In the genomic region with DNA sequence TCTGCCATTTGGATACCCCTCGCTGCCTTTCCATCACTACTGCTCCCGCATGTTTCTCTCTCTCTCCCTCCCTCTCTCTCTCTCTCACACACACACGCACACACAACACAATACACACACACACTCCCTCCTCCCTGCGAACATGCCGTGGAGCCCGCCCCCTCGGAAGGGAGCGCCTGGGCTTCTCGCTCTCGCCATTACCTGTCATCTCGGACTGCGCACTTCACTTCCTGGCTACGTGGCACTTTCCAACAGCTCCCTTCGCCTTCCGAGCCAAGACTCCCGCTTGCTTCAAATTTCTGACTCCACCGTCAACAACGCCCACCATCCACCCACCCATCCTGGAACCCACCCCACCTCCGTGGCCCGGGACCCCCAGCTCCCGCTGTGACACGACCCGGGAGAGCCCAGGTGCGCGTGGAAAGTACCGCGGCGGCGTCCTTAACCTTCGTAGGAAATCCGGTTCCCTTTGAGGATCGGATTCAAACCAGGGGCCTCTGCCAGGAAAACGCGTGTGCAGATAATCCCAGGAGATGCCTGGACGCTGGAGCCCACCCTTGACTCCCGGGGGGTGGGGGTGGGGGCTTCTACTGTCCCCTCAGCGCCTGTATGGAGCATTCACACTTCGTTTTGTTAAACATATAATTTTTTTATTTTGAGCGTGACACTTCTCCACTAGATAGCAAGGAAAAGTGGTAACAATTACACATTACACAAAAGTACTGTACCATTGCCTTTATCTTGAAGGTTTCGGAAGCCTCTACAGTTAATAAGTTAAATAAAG, we compare ENCODE assay signal across 16 cellular contexts. TPM values are rescaled to one million over a fixed set of nuclear protein-coding genes. Genes with fewer than 3 reads are reported as not detected.
A peak's percentile ranks its signal among the peaks of the same experiment; 100 is the strongest.
DNase-seq lines count a peak whose midpoint lies in the region; ATAC-seq and FAIRE-seq lines count a peak whose summit lies in the region.
"Had no signal": no experiment of that assay in that cellular context is flagged by ENCODE, and none has a peak within 500 bp of the region (broad histone marks: within the 10 kb centered on the region; RNA-seq: fewer than 3 reads in every experiment).

No MANE protein-coding gene starts in this region.

- intact Hi-C loops in activated CD4-positive, alpha-beta T cell treated with anti-CD3 and anti-CD28 coated beads, Interleukin-2, amount 10 ng/mL, durations not matched to agents 24 days and 14 days (cut with micrococcal nuclease) = no loop called here
- intact Hi-C loops in activated T-helper 2 cell treated with anti-CD3 and anti-CD28 coated beads, Interferon-gamma antibody, Interleukin-2, Interleukin-4, amounts not matched to agents 10 μg/mL and 5 μg/mL and 100 μg/mL, durations not matched to agents 14 hours and 24 hours and 36 hours (cut with micrococcal nuclease) = loop anchor here (10.0 kb wide), 1 partner anchor 168 kb away; no protein-coding TSS in a partner anchor

- H3K9ac ChIP-seq in iPS-20b (ENCODE audit: low read depth, low read length) = no peak overlapping the region
- H3K9ac ChIP-seq: parathyroid adenoma had no signal

- ATAC-seq in HG02852 (IDR thresholded peaks at IDR 0.05; ENCODE audit: unreplicated experiment) = no peak
- ATAC-seq in HG03442 (IDR thresholded peaks at IDR 0.05; ENCODE audit: unreplicated experiment) = no peak
- ATAC-seq: activated CD4-positive, CD25-positive, alpha-beta regulatory T cell treated with anti-CD3 and anti-CD28 coated beads, Interleukin-2, amount 50 U/mL, for 24 hours; HepG2 had no signal

- peaks cover 13% of the 10 kb centered on the region for H3K4me1 Mint-ChIP-seq in activated CD4-positive, alpha-beta T cell treated with anti-CD3 and anti-CD28 coated beads, Interleukin-2, amount 10 ng/mL, durations not matched to agents 24 days and 14 days
- peaks cover 8% of the 10 kb centered on the region for H3K4me1 Mint-ChIP-seq in activated T-helper 2 cell treated with anti-CD3 and anti-CD28 coated beads, Interferon-gamma antibody, Interleukin-2, Interleukin-4, amounts not matched to agents 10 μg/mL and 5 μg/mL and 100 μg/mL, durations not matched to agents 14 hours and 24 hours and 36 hours (ENCODE audit: low read depth)

- 4 to 32% (median 9%) methylated on average over 39 to 40 of the region's 40 CpGs for WGBS in small intestine, 3 donors

- H3K27ac Mint-ChIP-seq in activated CD4-positive, alpha-beta T cell treated with anti-CD3 and anti-CD28 coated beads, Interleukin-2, amount 10 ng/mL, durations not matched to agents 24 days and 14 days = peak overlapping the region; percentile 62
- peak overlapping the region; percentile 43 for H3K27ac Mint-ChIP-seq in activated T-helper 2 cell treated with anti-CD3 and anti-CD28 coated beads, Interferon-gamma antibody, Interleukin-2, Interleukin-4, amounts not matched to agents 10 μg/mL and 5 μg/mL and 100 μg/mL, durations not matched to agents 14 hours and 24 hours and 36 hours

- H3K27me3 Mint-ChIP-seq in activated CD4-positive, alpha-beta T cell treated with anti-CD3 and anti-CD28 coated beads, Interleukin-2, amount 10 ng/mL, durations not matched to agents 24 days and 14 days = peaks cover 37% of the 10 kb centered on the region
- H3K27me3 Mint-ChIP-seq in activated T-helper 2 cell treated with anti-CD3 and anti-CD28 coated beads, Interferon-gamma antibody, Interleukin-2, Interleukin-4, amounts not matched to agents 10 μg/mL and 5 μg/mL and 100 μg/mL, durations not matched to agents 14 hours and 24 hours and 36 hours (ENCODE audit: low read depth) = peaks cover 38% of the 10 kb centered on the region

- H3K36me3 ChIP-seq in iPS-20b (ENCODE audit: insufficient read depth, low read depth, low read length) (no peaks in the 10 kb centered on the region), small intestine (ENCODE audit: control insufficient read depth in 2 of 2, insufficient read depth in 2 of 2, low read length in 2 of 2) (no peaks in the 10 kb centered on the region)
- H3K36me3 ChIP-seq: brain microvascular endothelial cell, upper lobe of left lung had no signal

- peaks cover 2% of the 10 kb centered on the region for H3K36me3 Mint-ChIP-seq in activated CD4-positive, alpha-beta T cell treated with anti-CD3 and anti-CD28 coated beads, Interleukin-2, amount 10 ng/mL, durations not matched to agents 24 days and 14 days (ENCODE audit: low read depth)
- H3K36me3 Mint-ChIP-seq in activated T-helper 2 cell treated with anti-CD3 and anti-CD28 coated beads, Interferon-gamma antibody, Interleukin-2, Interleukin-4, amounts not matched to agents 10 μg/mL and 5 μg/mL and 100 μg/mL, durations not matched to agents 14 hours and 24 hours and 36 hours (ENCODE audit: low read depth) = peaks cover 3% of the 10 kb centered on the region

- DNase-seq in activated CD4-positive, alpha-beta T cell treated with anti-CD3 and anti-CD28 coated beads, Interleukin-2, amount 10 ng/mL, durations not matched to agents 24 days and 14 days = peak; percentile 57
- DNase-seq in activated CD4-positive, alpha-beta T cell treated with anti-CD3 and anti-CD28 coated beads, Interleukin-2, amount 50 U/mL, for 1 hour = no peak
- no peak for DNase-seq in activated T-helper 2 cell treated with anti-CD3 and anti-CD28 coated beads, Interferon-gamma antibody, Interleukin-2, Interleukin-4, amounts not matched to agents 10 μg/mL and 5 μg/mL and 100 μg/mL, durations not matched to agents 14 hours and 24 hours and 36 hours (ENCODE audit: low spot score)
- DNase-seq in small intestine (peak; percentile 27), EL (no peak)
- DNase-seq: brain microvascular endothelial cell, head of caudate nucleus, NCI-H2029 treated with DMSO at 0.1 percent for 48 hours had no signal

- H3K9me3 Mint-ChIP-seq in activated CD4-positive, alpha-beta T cell treated with anti-CD3 and anti-CD28 coated beads, Interleukin-2, amount 10 ng/mL, durations not matched to agents 24 days and 14 days = no peaks in the 10 kb centered on the region
- no peaks in the 10 kb centered on the region for H3K9me3 Mint-ChIP-seq in activated T-helper 2 cell treated with anti-CD3 and anti-CD28 coated beads, Interferon-gamma antibody, Interleukin-2, Interleukin-4, amounts not matched to agents 10 μg/mL and 5 μg/mL and 100 μg/mL, durations not matched to agents 14 hours and 24 hours and 36 hours

- peak overlapping the region; percentile 88 for H3K4me3 Mint-ChIP-seq in activated CD4-positive, alpha-beta T cell treated with anti-CD3 and anti-CD28 coated beads, Interleukin-2, amount 10 ng/mL, durations not matched to agents 24 days and 14 days
- peak overlapping the region; percentile 75 for H3K4me3 Mint-ChIP-seq in activated T-helper 2 cell treated with anti-CD3 and anti-CD28 coated beads, Interferon-gamma antibody, Interleukin-2, Interleukin-4, amounts not matched to agents 10 μg/mL and 5 μg/mL and 100 μg/mL, durations not matched to agents 14 hours and 24 hours and 36 hours (ENCODE audit: low read depth)

- H3K4me1 ChIP-seq in iPS-20b (ENCODE audit: insufficient read depth, low read length) (peaks cover 12% of the 10 kb centered on the region), small intestine (ENCODE audit: control insufficient read depth in 2 of 2, insufficient read depth in 1 of 2, low read depth in 1 of 2, low read length in 1 of 2) (no peaks in the 10 kb centered on the region)
- H3K4me1 ChIP-seq: parathyroid adenoma had no signal

- H3K9me3 ChIP-seq in iPS-20b (ENCODE audit: insufficient read depth, low read depth, low read length) = no peaks in the 10 kb centered on the region
- no peaks in the 10 kb centered on the region for H3K9me3 ChIP-seq in small intestine (ENCODE audit: control insufficient read depth, low read depth)
- H3K9me3 ChIP-seq: upper lobe of left lung had no signal

- no peak for FAIRE-seq in small intestine (lab: Jason Lieb, UNC)
- FAIRE-seq: HepG2 had no signal

- H3K4me3 ChIP-seq in iPS-20b (ENCODE audit: low read length) = peak overlapping the region; percentile 55
- peak overlapping the region in 1 of 2 donors; percentile 34 for H3K4me3 ChIP-seq in small intestine (ENCODE audit: low read depth in 1 of 2, low read length in 2 of 2)

- peaks cover 99% of the 10 kb centered on the region for H3K27me3 ChIP-seq in iPS-20b (ENCODE audit: insufficient read depth, low read length)
- H3K27me3 ChIP-seq in small intestine (ENCODE audit: control insufficient read depth in 2 of 2, insufficient read depth in 2 of 2, low read length in 2 of 2) = peaks cover 11% of the 10 kb centered on the region in 2 donors

- H3K27ac ChIP-seq in iPS-20b (ENCODE audit: low read length) = no peak overlapping the region
- no peak overlapping the region for H3K27ac ChIP-seq in small intestine (ENCODE audit: low read depth in 1 of 2, low read length in 1 of 2)
- H3K27ac ChIP-seq: brain microvascular endothelial cell, parathyroid adenoma, RWPE1, upper lobe of left lung had no signal

RNA-seq across cellular contexts. Expression of gene ARX, which starts 12.5 kb away (rescaled TPM):
- not detected in 2 replicates for total RNA-seq in activated CD4-positive, alpha-beta T cell treated with anti-CD3 and anti-CD28 coated beads, Interleukin-2, amount 10 ng/mL, durations not matched to agents 24 days and 14 days
- total RNA-seq in activated T-helper 2 cell treated with anti-CD3 and anti-CD28 coated beads, Interferon-gamma antibody, Interleukin-2, Interleukin-4, amounts not matched to agents 10 μg/mL and 5 μg/mL and 100 μg/mL, durations not matched to agents 14 hours and 24 hours and 36 hours = not detected in 2 replicates
- polyA plus RNA-seq in small intestine = under 1 TPM; 0.27 to 0.45 (median 0.31) TPM
- total RNA-seq: HepG2 had no signal
- polyA plus RNA-seq: HepG2 had no signal

Comparison
In these comparisons a context has a peak if more than half of its experiments do, and no peak if none do; other contexts are left out.
1. DNase-seq: peak in activated CD4-positive, alpha-beta T cell treated with anti-CD3 and anti-CD28 coated beads, Interleukin-2, amount 10 ng/mL, durations not matched to agents 24 days and 14 days (single experiment) and small intestine (single experiment); none in activated CD4-positive, alpha-beta T cell treated with anti-CD3 and anti-CD28 coated beads, Interleukin-2, amount 50 U/mL, for 1 hour (single experiment), activated T-helper 2 cell treated with anti-CD3 and anti-CD28 coated beads, Interferon-gamma antibody, Interleukin-2, Interleukin-4, amounts not matched to agents 10 μg/mL and 5 μg/mL and 100 μg/mL, durations not matched to agents 14 hours and 24 hours and 36 hours (single experiment) and EL (single experiment).